ENCODE assay signal across 1 cellular context in the genomic region with DNA sequence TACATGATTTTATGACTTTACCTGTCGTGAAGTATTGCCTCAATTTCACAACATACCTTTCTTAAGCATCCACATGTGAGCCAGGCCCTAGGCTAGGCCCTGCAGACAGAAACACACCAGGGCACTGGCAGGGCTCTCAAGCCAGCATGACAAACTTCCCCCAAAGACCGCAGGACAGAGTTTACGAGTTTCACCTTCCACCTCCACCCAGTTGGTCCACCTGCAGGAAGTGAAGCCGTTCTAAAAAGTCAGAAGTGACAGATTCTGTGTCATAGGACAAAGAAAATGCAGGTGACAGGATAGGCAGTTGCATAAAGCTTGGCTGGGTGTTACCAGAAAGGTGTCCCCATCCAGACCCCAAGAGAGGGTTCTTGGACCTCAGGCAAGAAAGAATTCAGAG.
TF ChIP-seq lines count a peak whose summit lies in the region.

No MANE protein-coding gene starts in this region.

TF ChIP-seq in GM23338, 12 proteins besides CTCF, POLR2A, EP300 and RAD21 (continued from another document):
- TF ChIP-seq, protein P1, sequence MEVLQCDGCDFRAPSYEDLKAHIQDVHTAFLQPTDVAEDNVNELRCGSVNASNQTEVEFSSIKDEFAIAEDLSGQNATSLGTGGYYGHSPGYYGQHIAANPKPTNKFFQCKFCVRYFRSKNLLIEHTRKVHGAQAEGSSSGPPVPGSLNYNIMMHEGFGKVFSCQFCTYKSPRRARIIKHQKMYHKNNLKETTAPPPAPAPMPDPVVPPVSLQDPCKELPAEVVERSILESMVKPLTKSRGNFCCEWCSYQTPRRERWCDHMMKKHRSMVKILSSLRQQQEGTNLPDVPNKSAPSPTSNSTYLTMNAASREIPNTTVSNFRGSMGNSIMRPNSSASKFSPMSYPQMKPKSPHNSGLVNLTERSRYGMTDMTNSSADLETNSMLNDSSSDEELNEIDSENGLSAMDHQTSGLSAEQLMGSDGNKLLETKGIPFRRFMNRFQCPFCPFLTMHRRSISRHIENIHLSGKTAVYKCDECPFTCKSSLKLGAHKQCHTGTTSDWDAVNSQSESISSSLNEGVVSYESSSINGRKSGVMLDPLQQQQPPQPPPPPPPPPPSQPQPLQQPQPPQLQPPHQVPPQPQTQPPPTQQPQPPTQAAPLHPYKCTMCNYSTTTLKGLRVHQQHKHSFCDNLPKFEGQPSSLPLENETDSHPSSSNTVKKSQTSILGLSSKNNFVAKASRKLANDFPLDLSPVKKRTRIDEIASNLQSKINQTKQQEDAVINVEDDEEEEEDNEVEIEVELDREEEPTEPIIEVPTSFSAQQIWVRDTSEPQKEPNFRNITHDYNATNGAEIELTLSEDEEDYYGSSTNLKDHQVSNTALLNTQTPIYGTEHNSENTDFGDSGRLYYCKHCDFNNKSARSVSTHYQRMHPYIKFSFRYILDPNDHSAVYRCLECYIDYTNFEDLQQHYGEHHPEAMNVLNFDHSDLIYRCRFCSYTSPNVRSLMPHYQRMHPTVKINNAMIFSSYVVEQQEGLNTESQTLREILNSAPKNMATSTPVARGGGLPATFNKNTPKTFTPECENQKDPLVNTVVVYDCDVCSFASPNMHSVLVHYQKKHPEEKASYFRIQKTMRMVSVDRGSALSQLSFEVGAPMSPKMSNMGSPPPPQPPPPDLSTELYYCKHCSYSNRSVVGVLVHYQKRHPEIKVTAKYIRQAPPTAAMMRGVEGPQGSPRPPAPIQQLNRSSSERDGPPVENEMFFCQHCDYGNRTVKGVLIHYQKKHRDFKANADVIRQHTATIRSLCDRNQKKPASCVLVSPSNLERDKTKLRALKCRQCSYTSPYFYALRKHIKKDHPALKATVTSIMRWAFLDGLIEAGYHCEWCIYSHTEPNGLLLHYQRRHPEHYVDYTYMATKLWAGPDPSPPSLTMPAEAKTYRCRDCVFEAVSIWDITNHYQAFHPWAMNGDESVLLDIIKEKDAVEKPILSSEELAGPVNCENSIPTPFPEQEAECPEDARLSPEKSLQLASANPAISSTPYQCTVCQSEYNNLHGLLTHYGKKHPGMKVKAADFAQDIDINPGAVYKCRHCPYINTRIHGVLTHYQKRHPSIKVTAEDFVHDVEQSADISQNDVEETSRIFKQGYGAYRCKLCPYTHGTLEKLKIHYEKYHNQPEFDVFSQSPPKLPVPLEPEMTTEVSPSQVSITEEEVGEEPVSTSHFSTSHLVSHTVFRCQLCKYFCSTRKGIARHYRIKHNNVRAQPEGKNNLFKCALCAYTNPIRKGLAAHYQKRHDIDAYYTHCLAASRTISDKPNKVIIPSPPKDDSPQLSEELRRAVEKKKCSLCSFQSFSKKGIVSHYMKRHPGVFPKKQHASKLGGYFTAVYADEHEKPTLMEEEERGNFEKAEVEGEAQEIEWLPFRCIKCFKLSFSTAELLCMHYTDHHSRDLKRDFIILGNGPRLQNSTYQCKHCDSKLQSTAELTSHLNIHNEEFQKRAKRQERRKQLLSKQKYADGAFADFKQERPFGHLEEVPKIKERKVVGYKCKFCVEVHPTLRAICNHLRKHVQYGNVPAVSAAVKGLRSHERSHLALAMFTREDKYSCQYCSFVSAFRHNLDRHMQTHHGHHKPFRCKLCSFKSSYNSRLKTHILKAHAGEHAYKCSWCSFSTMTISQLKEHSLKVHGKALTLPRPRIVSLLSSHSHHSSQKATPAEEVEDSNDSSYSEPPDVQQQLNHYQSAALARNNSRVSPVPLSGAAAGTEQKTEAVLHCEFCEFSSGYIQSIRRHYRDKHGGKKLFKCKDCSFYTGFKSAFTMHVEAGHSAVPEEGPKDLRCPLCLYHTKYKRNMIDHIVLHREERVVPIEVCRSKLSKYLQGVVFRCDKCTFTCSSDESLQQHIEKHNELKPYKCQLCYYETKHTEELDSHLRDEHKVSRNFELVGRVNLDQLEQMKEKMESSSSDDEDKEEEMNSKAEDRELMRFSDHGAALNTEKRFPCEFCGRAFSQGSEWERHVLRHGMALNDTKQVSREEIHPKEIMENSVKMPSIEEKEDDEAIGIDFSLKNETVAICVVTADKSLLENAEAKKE (CRISPR knock-in tag; IDR thresholded peaks at IDR 0.05), result no peak
- TF ChIP-seq EZH2 (IDR thresholded peaks at IDR 0.05; ENCODE audit: low read depth, unreplicated experiment), result no peak
- no peak for TF ChIP-seq CREB1 (CRISPR knock-in tag; IDR thresholded peaks at IDR 0.05; ENCODE audit: low read depth)
- TF ChIP-seq ZNF331 (CRISPR knock-in tag; IDR thresholded peaks at IDR 0.05; ENCODE audit: low read depth), result no peak
- no peak for TF ChIP-seq JUNB (IDR thresholded peaks at IDR 0.05; ENCODE audit: unreplicated experiment)
- TF ChIP-seq ZNF114 (CRISPR knock-in tag; IDR thresholded peaks at IDR 0.05), result no peak
- TF ChIP-seq NANOG (IDR thresholded peaks at IDR 0.05; ENCODE audit: borderline replicate concordance), result no peak
- TF ChIP-seq, protein P2, sequence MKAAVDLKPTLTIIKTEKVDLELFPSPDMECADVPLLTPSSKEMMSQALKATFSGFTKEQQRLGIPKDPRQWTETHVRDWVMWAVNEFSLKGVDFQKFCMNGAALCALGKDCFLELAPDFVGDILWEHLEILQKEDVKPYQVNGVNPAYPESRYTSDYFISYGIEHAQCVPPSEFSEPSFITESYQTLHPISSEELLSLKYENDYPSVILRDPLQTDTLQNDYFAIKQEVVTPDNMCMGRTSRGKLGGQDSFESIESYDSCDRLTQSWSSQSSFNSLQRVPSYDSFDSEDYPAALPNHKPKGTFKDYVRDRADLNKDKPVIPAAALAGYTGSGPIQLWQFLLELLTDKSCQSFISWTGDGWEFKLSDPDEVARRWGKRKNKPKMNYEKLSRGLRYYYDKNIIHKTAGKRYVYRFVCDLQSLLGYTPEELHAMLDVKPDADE (IDR thresholded peaks at IDR 0.05), result no peak
- TF ChIP-seq POLR2AphosphoS5 (IDR thresholded peaks at IDR 0.05; ENCODE audit: low read depth), result no peak
- TF ChIP-seq EZH2phosphoT487 (IDR thresholded peaks at IDR 0.05; ENCODE audit: unreplicated experiment), result no peak
- TF ChIP-seq STAT1 (IDR thresholded peaks at IDR 0.05; ENCODE audit: unreplicated experiment), result no peak
